12 cellular contexts compared by ENCODE assay signal in genomic region chr19:50427318-50427925, GRCh38. TPM values are rescaled to one million over a fixed set of nuclear protein-coding genes. Genes with fewer than 3 reads are reported as not detected.
DNase-seq lines count a peak whose midpoint lies in the region; ATAC-seq and TF ChIP-seq lines count a peak whose summit lies in the region.
"Had no signal": no experiment of that assay in that cellular context is flagged by ENCODE, and none has a peak within 500 bp of the region (broad histone marks: within the 10 kb centered on the region; RNA-seq: fewer than 3 reads in every experiment).

No MANE protein-coding gene starts in this region.

- H3K27ac ChIP-seq in tibial nerve: peak overlapping the region in 2 of 4 donors; percentile 68 to 69

- TF ChIP-seq CTCF in choroid plexus epithelial cell (conservative IDR thresholded peaks at IDR 0.05; ENCODE audit: low read depth, low read length) (no peak), tibial nerve (IDR thresholded peaks at IDR 0.05) (no peak)

- H3K27ac Mint-ChIP-seq in activated naive CD8-positive, alpha-beta T cell: no peak overlapping the region
- no peak overlapping the region for H3K27ac Mint-ChIP-seq in activated naive CD8-positive, alpha-beta T cell treated with anti-CD3 and anti-CD28 coated beads, Interleukin-2, amount 50 U/mL, for 24 hours

- TF ChIP-seq EP300 in tibial nerve (IDR thresholded peaks at IDR 0.05): no peak

- H3K9me3 ChIP-seq in mucosa of stomach (ENCODE audit: control insufficient read depth, low read length) (no peaks in the 10 kb centered on the region), tibial nerve (no peaks in the 10 kb centered on the region)

- no peaks in the 10 kb centered on the region for H3K36me3 Mint-ChIP-seq in activated naive CD8-positive, alpha-beta T cell
- H3K36me3 Mint-ChIP-seq in activated naive CD8-positive, alpha-beta T cell treated with anti-CD3 and anti-CD28 coated beads, Interleukin-2, amount 50 U/mL, for 24 hours (ENCODE audit: low read depth): no peaks in the 10 kb centered on the region

- intact Hi-C loops in posterior cingulate gyrus (cut with DNase I): no loop called here

- no peaks in the 10 kb centered on the region for H3K36me3 ChIP-seq in mucosa of stomach (ENCODE audit: control insufficient read depth, insufficient read depth, low read length)
- no peaks in the 10 kb centered on the region for H3K36me3 ChIP-seq in tibial nerve

- H3K9ac ChIP-seq in mucosa of stomach (ENCODE audit: low read length): peak overlapping the region; percentile 39

- H3K27me3 Mint-ChIP-seq in activated naive CD8-positive, alpha-beta T cell: peaks cover 4% of the 10 kb centered on the region
- H3K27me3 Mint-ChIP-seq in activated naive CD8-positive, alpha-beta T cell treated with anti-CD3 and anti-CD28 coated beads, Interleukin-2, amount 50 U/mL, for 24 hours: peaks cover 13% of the 10 kb centered on the region

- TF ChIP-seq POLR2A in tibial nerve (IDR thresholded peaks at IDR 0.05): no peak

- peaks cover 15% of the 10 kb centered on the region for H3K4me1 Mint-ChIP-seq in activated naive CD8-positive, alpha-beta T cell (ENCODE audit: low read depth)
- peaks cover 20% of the 10 kb centered on the region for H3K4me1 Mint-ChIP-seq in activated naive CD8-positive, alpha-beta T cell treated with anti-CD3 and anti-CD28 coated beads, Interleukin-2, amount 50 U/mL, for 24 hours

- H3K4me3 ChIP-seq in choroid plexus epithelial cell (ENCODE audit: low read depth, low read length): peak overlapping the region; percentile 34
- H3K4me3 ChIP-seq in mucosa of stomach (ENCODE audit: low read length): no peak overlapping the region
- H3K4me3 ChIP-seq in tibial nerve: peak overlapping the region in 3 of 4 donors; percentile 6 to 27 (median 16)

- 83 to 84% methylated on average over 25 to 26 of the region's 26 CpGs for WGBS in tibial nerve, 2 donors

- peaks cover 36% of the 10 kb centered on the region for H3K27me3 ChIP-seq in mucosa of stomach (ENCODE audit: control insufficient read depth, insufficient read depth, low read length)
- peaks cover 0 to 54% of the 10 kb centered on the region in 2 donors for H3K27me3 ChIP-seq in tibial nerve

- H3K4me3 Mint-ChIP-seq in activated naive CD8-positive, alpha-beta T cell: peak overlapping the region; percentile 57
- H3K4me3 Mint-ChIP-seq in activated naive CD8-positive, alpha-beta T cell treated with anti-CD3 and anti-CD28 coated beads, Interleukin-2, amount 50 U/mL, for 24 hours: no peak overlapping the region

- ATAC-seq in activated naive CD8-positive, alpha-beta T cell treated with anti-CD3 and anti-CD28 coated beads, Interleukin-2, amount 50 U/mL, for 24 hours: no peak
- ATAC-seq in GM21619 (IDR thresholded peaks at IDR 0.05; ENCODE audit: unreplicated experiment): no peak
- ATAC-seq in HG03139 (IDR thresholded peaks at IDR 0.05; ENCODE audit: unreplicated experiment): no peak

- H3K4me1 ChIP-seq in mucosa of stomach (ENCODE audit: control insufficient read depth, insufficient read depth, low read length) (peaks cover 17% of the 10 kb centered on the region), tibial nerve (peaks cover 0 to 25% (median 14%) of the 10 kb centered on the region in 4 donors)

- no peaks in the 10 kb centered on the region for H3K9me3 Mint-ChIP-seq in activated naive CD8-positive, alpha-beta T cell (ENCODE audit: low read depth)
- H3K9me3 Mint-ChIP-seq in activated naive CD8-positive, alpha-beta T cell treated with anti-CD3 and anti-CD28 coated beads, Interleukin-2, amount 50 U/mL, for 24 hours: no peaks in the 10 kb centered on the region

- no peak for DNase-seq in activated naive CD8-positive, alpha-beta T cell treated with anti-CD3 and anti-CD28 coated beads, Interleukin-2, amount 50 U/mL, for 24 hours
- DNase-seq in choroid plexus epithelial cell (ENCODE audit: low read depth) (no peak), tibial nerve (ENCODE audit: low spot score in 2 of 2) (no peak), posterior cingulate gyrus (no peak)
- DNase-seq: NCI-H526; stimulated activated naive CD4-positive, alpha-beta T cell treated with Interleukin-2 at 50 U/mL for 16 hours had no signal

RNA-seq across cellular contexts. Expression of gene MYBPC2, which starts 5.3 kb away (rescaled TPM):
- total RNA-seq in tibial nerve: under 1 TPM in 1 of 4 donors, not detected in 3; 0.21 TPM
- total RNA-seq: frontal cortex, mesenteric fat pad had no signal

RNA-seq across cellular contexts. Expression of gene SPIB, which starts 8.7 kb away (rescaled TPM):
- total RNA-seq in tibial nerve: 1 to 10 TPM in 1 of 4 donors, under 1 TPM in 2, not detected in 1; 0.66 to 3.5 (median 0.90) TPM
- total RNA-seq: mesenteric fat pad had no signal

RNA-seq across cellular contexts. Expression of gene POLD1, which starts 43.3 kb away (rescaled TPM):
- 10 to 100 TPM; 10.8 to 28.2 (median 15.5) TPM for total RNA-seq in tibial nerve

RNA-seq across cellular contexts. Expression of gene EMC10, which starts 48.9 kb away (rescaled TPM):
- 10 to 100 TPM; 48.5 to 79.4 (median 59.7) TPM for total RNA-seq in tibial nerve

RNA-seq across cellular contexts. Expression of gene GARIN5A, which starts 49.2 kb away (rescaled TPM):
- not detected for total RNA-seq in tibial nerve
